Comparison of ENCODE assay signal across 8 cellular contexts in genomic region chr1:77977989-77978292, GRCh38. TPM values are rescaled to one million over a fixed set of nuclear protein-coding genes. Genes with fewer than 3 reads are reported as not detected.
DNase-seq lines count a peak whose midpoint lies in the region; ATAC-seq lines count a peak whose summit lies in the region.

No MANE protein-coding gene starts in this region.

- no peaks in the 10 kb centered on the region for H3K9me3 Mint-ChIP-seq in activated CD4-positive, alpha-beta memory T cell treated with anti-CD3 and anti-CD28 coated beads, Interleukin-2, amount 10 ng/mL, durations not matched to agents 7 days and 5 days

- peak overlapping the region; percentile 95 for H3K27ac ChIP-seq in cingulate gyrus (ENCODE audit: low read depth, low read length)
- H3K27ac ChIP-seq in mucosa of rectum (ENCODE audit: low read depth in 2 of 2, low read length in 2 of 2) = peak overlapping the region; percentile 95 to 100

- peaks cover 16 to 17% of the 10 kb centered on the region in 2 donors for H3K4me1 ChIP-seq in mucosa of rectum (ENCODE audit: control insufficient read depth in 2 of 2, insufficient read depth in 2 of 2, low read length in 2 of 2)

- H3K9me3 ChIP-seq in mucosa of rectum (ENCODE audit: control insufficient read depth in 2 of 2, low read length in 2 of 2) = no peaks in the 10 kb centered on the region

- no peaks in the 10 kb centered on the region for H3K27me3 ChIP-seq in mucosa of rectum (ENCODE audit: control insufficient read depth in 2 of 2, insufficient read depth in 2 of 2, low read length in 2 of 2)

- peaks cover 45% of the 10 kb centered on the region for H3K4me1 Mint-ChIP-seq in activated CD4-positive, alpha-beta memory T cell treated with anti-CD3 and anti-CD28 coated beads, Interleukin-2, amount 10 ng/mL, durations not matched to agents 7 days and 5 days

- no peaks in the 10 kb centered on the region for H3K36me3 ChIP-seq in mucosa of rectum (ENCODE audit: control insufficient read depth in 2 of 2, insufficient read depth in 2 of 2, low read length in 2 of 2)

- peak; percentile 1 for ATAC-seq in HG03280 (IDR thresholded peaks at IDR 0.05; ENCODE audit: unreplicated experiment)
- ATAC-seq in GM21515 (IDR thresholded peaks at IDR 0.05; ENCODE audit: unreplicated experiment) = no peak

- H3K4me3 ChIP-seq in mucosa of rectum (ENCODE audit: low read length in 2 of 2) = peak overlapping the region; percentile 96

- H3K27ac Mint-ChIP-seq in activated CD4-positive, alpha-beta memory T cell treated with anti-CD3 and anti-CD28 coated beads, Interleukin-2, amount 10 ng/mL, durations not matched to agents 7 days and 5 days = no peak overlapping the region

- CTCF ChIA-PET in activated CD4-positive, alpha-beta memory T cell treated with anti-CD3 and anti-CD28 coated beads, Interleukin-2, amount 10 ng/mL, durations not matched to agents 7 days and 5 days (lab: Charles Lee) = interaction anchor here (1.0 to 2.4 kb wide), 6 partner anchors 10 to 672 kb away, joined by 3 to 27 read pairs (median 6); partner anchors contain the start of genes DNAJB4 and IFI44

- peaks cover 42% of the 10 kb centered on the region for H3K36me3 Mint-ChIP-seq in activated CD4-positive, alpha-beta memory T cell treated with anti-CD3 and anti-CD28 coated beads, Interleukin-2, amount 10 ng/mL, durations not matched to agents 7 days and 5 days (ENCODE audit: low read depth)

- H3K4me3 Mint-ChIP-seq in activated CD4-positive, alpha-beta memory T cell treated with anti-CD3 and anti-CD28 coated beads, Interleukin-2, amount 10 ng/mL, durations not matched to agents 7 days and 5 days = no peak overlapping the region

- peak; percentile 71 for DNase-seq in AG08395 (ENCODE audit: low spot score)
- no peak for DNase-seq in activated CD4-positive, alpha-beta memory T cell treated with anti-CD3 and anti-CD28 coated beads, Interleukin-2, amount 10 ng/mL, durations not matched to agents 7 days and 5 days
- no peak for DNase-seq in germinal center (ENCODE audit: low spot score)
- no peak for DNase-seq in stimulated activated naive CD4-positive, alpha-beta T cell (lab: John Stamatoyannopoulos, UW)

- POLR2A ChIA-PET in activated CD4-positive, alpha-beta memory T cell treated with anti-CD3 and anti-CD28 coated beads, Interleukin-2, amount 10 ng/mL, durations not matched to agents 7 days and 5 days (lab: Charles Lee) = interaction anchor here (1.1 to 20.5 kb wide), 19 partner anchors 7 to 673 kb away, joined by 3 to 671 read pairs (median 7); partner anchors contain the start of genes DNAJB4, IFI44, IFI44L and MIGA1

- peak overlapping the region; percentile 97 to 99 for H3K9ac ChIP-seq in mucosa of rectum (ENCODE audit: low read depth in 1 of 2, low read length in 2 of 2)

- H3K27me3 Mint-ChIP-seq in activated CD4-positive, alpha-beta memory T cell treated with anti-CD3 and anti-CD28 coated beads, Interleukin-2, amount 10 ng/mL, durations not matched to agents 7 days and 5 days = no peaks in the 10 kb centered on the region

RNA-seq across cellular contexts. Expression of gene FUBP1, which starts 0.9 kb away (rescaled TPM):
- 100 to 1,000 TPM; 182 to 185 TPM for total RNA-seq in activated CD4-positive, alpha-beta memory T cell treated with anti-CD3 and anti-CD28 coated beads, Interleukin-2, amount 10 ng/mL, durations not matched to agents 7 days and 5 days

RNA-seq across cellular contexts. Expression of gene DNAJB4, which starts 26.8 kb away (rescaled TPM):
- total RNA-seq in activated CD4-positive, alpha-beta memory T cell treated with anti-CD3 and anti-CD28 coated beads, Interleukin-2, amount 10 ng/mL, durations not matched to agents 7 days and 5 days = 10 to 100 TPM; 12.9 to 16.2 TPM
